ENCODE assay signal across 1 cellular context in the genomic region with DNA sequence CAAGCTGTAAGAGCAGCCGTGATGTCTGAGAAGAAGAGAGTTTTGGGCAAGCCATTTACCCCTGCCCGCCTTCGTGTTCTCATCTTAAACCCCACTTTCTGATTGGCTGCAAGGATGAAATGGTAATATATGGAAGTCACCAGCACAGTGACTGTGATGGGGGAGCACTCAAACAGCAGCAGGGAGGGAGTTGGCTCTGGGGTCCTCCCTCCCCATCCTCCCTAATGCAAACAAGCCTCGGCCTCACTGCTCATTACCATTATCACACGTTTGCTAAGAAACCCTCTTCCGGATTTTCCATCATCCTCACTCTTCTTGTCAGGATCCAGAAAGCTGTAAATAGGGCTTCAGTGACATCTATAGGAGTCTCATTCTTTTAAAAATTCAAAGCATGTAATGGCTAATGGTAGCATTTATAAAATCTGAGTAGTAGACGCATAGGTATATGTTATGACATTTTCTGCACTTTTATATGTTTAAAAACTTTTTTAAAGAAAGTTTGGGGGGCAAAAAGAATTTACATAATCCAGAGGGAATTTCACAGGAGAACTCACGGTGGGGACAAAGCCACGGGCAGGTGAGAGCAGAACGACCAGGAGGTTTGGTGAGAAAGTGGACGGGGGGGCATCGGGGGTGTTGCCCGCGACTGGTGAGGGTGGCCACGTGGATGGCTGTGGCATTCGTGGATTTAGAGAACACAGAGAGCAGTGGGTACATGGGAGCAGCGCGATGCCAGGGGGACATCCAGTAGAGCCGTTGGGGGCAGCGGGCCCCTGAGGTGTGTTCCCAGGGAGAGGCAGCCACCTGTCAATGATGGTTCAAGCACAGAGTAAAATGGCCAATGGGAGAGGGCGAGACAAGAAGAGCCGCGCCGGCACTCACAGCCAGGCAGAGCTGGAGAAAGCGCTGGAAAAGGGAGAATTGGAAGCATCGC.
TF ChIP-seq lines count a peak whose summit lies in the region.

No MANE protein-coding gene starts in this region.

TF ChIP-seq in HCT116, 20 proteins besides CTCF, POLR2A, EP300 and RAD21 (continued from another document):
- TF ChIP-seq, protein P1, sequence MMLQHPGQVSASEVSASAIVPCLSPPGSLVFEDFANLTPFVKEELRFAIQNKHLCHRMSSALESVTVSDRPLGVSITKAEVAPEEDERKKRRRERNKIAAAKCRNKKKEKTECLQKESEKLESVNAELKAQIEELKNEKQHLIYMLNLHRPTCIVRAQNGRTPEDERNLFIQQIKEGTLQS (IDR thresholded peaks at IDR 0.05) = no peak
- TF ChIP-seq TCF7L2 (IDR thresholded peaks at IDR 0.05; ENCODE audit: borderline replicate concordance, extremely low read depth, insufficient read depth, insufficient read length) = no peak
- no peak for TF ChIP-seq ZNF274 (IDR thresholded peaks at IDR 0.05; ENCODE audit: low read depth, low read length)
- no peak for TF ChIP-seq CBX3 (IDR thresholded peaks at IDR 0.05; ENCODE audit: low read depth)
- TF ChIP-seq SIN3A (IDR thresholded peaks at IDR 0.05; ENCODE audit: low read depth) = no peak
- TF ChIP-seq ELF1 (IDR thresholded peaks at IDR 0.05; ENCODE audit: borderline replicate concordance, low read depth) = no peak
- no peak for TF ChIP-seq JUND (IDR thresholded peaks at IDR 0.05)
- no peak for TF ChIP-seq CEBPB (IDR thresholded peaks at IDR 0.05; ENCODE audit: low read depth)
- no peak for TF ChIP-seq SP1 (IDR thresholded peaks at IDR 0.05; ENCODE audit: low read depth)
- no peak for TF ChIP-seq ZFX (IDR thresholded peaks at IDR 0.05)
- TF ChIP-seq, protein P2, sequence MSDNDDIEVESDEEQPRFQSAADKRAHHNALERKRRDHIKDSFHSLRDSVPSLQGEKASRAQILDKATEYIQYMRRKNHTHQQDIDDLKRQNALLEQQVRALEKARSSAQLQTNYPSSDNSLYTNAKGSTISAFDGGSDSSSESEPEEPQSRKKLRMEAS (IDR thresholded peaks at IDR 0.05) = no peak
- TF ChIP-seq, protein P3, sequence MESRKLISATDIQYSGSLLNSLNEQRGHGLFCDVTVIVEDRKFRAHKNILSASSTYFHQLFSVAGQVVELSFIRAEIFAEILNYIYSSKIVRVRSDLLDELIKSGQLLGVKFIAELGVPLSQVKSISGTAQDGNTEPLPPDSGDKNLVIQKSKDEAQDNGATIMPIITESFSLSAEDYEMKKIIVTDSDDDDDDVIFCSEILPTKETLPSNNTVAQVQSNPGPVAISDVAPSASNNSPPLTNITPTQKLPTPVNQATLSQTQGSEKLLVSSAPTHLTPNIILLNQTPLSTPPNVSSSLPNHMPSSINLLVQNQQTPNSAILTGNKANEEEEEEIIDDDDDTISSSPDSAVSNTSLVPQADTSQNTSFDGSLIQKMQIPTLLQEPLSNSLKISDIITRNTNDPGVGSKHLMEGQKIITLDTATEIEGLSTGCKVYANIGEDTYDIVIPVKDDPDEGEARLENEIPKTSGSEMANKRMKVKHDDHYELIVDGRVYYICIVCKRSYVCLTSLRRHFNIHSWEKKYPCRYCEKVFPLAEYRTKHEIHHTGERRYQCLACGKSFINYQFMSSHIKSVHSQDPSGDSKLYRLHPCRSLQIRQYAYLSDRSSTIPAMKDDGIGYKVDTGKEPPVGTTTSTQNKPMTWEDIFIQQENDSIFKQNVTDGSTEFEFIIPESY (IDR thresholded peaks at IDR 0.05; ENCODE audit: extremely low read depth, insufficient replicate concordance, low read length) = no peak
- TF ChIP-seq EGR1 (IDR thresholded peaks at IDR 0.05; ENCODE audit: low read depth) = no peak
- TF ChIP-seq POLR2AphosphoS5 (IDR thresholded peaks at IDR 0.05; ENCODE audit: low read depth, low read length) = no peak
- TF ChIP-seq SRF (IDR thresholded peaks at IDR 0.05; ENCODE audit: low read depth) = no peak
- no peak for TF ChIP-seq YY1 (IDR thresholded peaks at IDR 0.05; ENCODE audit: extremely low read depth, insufficient replicate concordance, low read depth, low read length)
- TF ChIP-seq EZH2 (IDR thresholded peaks at IDR 0.05) = no peak
- TF ChIP-seq, protein P4, sequence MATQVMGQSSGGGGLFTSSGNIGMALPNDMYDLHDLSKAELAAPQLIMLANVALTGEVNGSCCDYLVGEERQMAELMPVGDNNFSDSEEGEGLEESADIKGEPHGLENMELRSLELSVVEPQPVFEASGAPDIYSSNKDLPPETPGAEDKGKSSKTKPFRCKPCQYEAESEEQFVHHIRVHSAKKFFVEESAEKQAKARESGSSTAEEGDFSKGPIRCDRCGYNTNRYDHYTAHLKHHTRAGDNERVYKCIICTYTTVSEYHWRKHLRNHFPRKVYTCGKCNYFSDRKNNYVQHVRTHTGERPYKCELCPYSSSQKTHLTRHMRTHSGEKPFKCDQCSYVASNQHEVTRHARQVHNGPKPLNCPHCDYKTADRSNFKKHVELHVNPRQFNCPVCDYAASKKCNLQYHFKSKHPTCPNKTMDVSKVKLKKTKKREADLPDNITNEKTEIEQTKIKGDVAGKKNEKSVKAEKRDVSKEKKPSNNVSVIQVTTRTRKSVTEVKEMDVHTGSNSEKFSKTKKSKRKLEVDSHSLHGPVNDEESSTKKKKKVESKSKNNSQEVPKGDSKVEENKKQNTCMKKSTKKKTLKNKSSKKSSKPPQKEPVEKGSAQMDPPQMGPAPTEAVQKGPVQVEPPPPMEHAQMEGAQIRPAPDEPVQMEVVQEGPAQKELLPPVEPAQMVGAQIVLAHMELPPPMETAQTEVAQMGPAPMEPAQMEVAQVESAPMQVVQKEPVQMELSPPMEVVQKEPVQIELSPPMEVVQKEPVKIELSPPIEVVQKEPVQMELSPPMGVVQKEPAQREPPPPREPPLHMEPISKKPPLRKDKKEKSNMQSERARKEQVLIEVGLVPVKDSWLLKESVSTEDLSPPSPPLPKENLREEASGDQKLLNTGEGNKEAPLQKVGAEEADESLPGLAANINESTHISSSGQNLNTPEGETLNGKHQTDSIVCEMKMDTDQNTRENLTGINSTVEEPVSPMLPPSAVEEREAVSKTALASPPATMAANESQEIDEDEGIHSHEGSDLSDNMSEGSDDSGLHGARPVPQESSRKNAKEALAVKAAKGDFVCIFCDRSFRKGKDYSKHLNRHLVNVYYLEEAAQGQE (IDR thresholded peaks at IDR 0.05; ENCODE audit: low read depth) = no peak
